In the genomic region with DNA sequence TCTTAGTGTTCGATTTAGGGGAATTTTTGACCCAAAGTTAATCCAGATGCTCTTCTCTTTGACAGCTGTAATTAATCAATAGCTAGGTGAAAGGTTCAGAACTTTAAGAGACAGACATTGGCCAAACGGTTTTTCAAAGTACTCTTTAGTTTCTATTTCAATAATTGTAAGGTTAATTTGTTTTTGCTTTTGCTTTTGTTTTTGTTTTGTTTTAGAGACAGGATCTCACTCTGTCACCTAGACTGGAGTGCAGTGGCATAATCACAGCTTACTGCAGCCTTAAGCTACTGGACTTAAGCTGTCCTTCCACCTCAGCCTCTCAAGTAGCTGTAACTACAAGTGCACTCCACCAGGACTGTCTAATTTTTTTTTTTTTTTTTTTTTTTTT, we compare ENCODE assay signal across 12 cellular contexts. TPM values are rescaled to one million over a fixed set of nuclear protein-coding genes. Genes with fewer than 3 reads are reported as not detected.
DNase-seq lines count a peak whose midpoint lies in the region; ATAC-seq and TF ChIP-seq lines count a peak whose summit lies in the region.
"Had no signal": no experiment of that assay in that cellular context is flagged by ENCODE, and none has a peak within 500 bp of the region (broad histone marks: within the 10 kb centered on the region; RNA-seq: fewer than 3 reads in every experiment).

No MANE protein-coding gene starts in this region.

- H3K9me3 ChIP-seq in MM.1S (replicated peaks; ENCODE audit: insufficient read depth, low read length) (no peaks in the 10 kb centered on the region), stomach (no peaks in the 10 kb centered on the region)
- H3K9me3 ChIP-seq: SJCRH30 had no signal

- ATAC-seq in GM18508 (IDR thresholded peaks at IDR 0.05; ENCODE audit: insufficient read depth, unreplicated experiment): peak; percentile 82
- ATAC-seq in GM19438 (IDR thresholded peaks at IDR 0.05; ENCODE audit: low read depth, unreplicated experiment): peak; percentile 95
- peak; percentile 76 for ATAC-seq in HG02884 (IDR thresholded peaks at IDR 0.05; ENCODE audit: unreplicated experiment)

- DNase-seq in MM.1S: peak; percentile 22
- no peak for DNase-seq in NCI-H1417 (lab: John Stamatoyannopoulos, UW)
- no peak for DNase-seq in GOT3 (lab: John Stamatoyannopoulos, UW)
- DNase-seq in stomach: no peak
- DNase-seq in NCI-H2171 treated with DMSO at 0.1 percent for 48 hours (lab: John Stamatoyannopoulos, UW): no peak
- DNase-seq: COR-L47; NCI-H2081 treated with DMSO at 0.1 percent for 48 hours; SJCRH30; stimulated activated CD4-positive, alpha-beta T cell treated with anti-CD3 and anti-CD28 coated beads, Interleukin-15, amount 100 ng/mL, for 24 hours had no signal

- TF ChIP-seq POLR2A in stomach (IDR thresholded peaks at IDR 0.05): no peak

- H3K4me3 ChIP-seq in MM.1S (ENCODE audit: low read length) (no peak overlapping the region), stomach (no peak overlapping the region)
- H3K4me3 ChIP-seq: SJCRH30 had no signal

- H3K9ac ChIP-seq in MM.1S (ENCODE audit: low read length): no peak overlapping the region

- H3K36me3 ChIP-seq in MM.1S (replicated peaks; ENCODE audit: insufficient read depth, low read length): no peaks in the 10 kb centered on the region
- no peaks in the 10 kb centered on the region for H3K36me3 ChIP-seq in stomach
- H3K36me3 ChIP-seq: SJCRH30 had no signal

- no peak for TF ChIP-seq CTCF in MM.1S (IDR thresholded peaks at IDR 0.05; ENCODE audit: low read length)
- TF ChIP-seq CTCF in stomach (IDR thresholded peaks at IDR 0.05): no peak

- H3K27me3 ChIP-seq in MM.1S (replicated peaks; ENCODE audit: insufficient read depth, low read length) (no peaks in the 10 kb centered on the region), stomach (no peaks in the 10 kb centered on the region)

- TF ChIP-seq EP300 in stomach (IDR thresholded peaks at IDR 0.05): no peak

- peak overlapping the region; percentile 57; the same call in 1 of the 2 replicates for H2AFZ ChIP-seq in MM.1S (ENCODE audit: low read length)

- WGBS in stomach, 5 donors: 10 to 26% (median 22%) methylated on average over 2 of the region's 2 CpGs

- H3K9me2 ChIP-seq in MM.1S (replicated peaks; ENCODE audit: insufficient read depth, low read length): no peaks in the 10 kb centered on the region

- H3K79me2 ChIP-seq in MM.1S (ENCODE audit: low read length): no peaks in the 10 kb centered on the region

- H3K4me1 ChIP-seq in MM.1S (ENCODE audit: low read length): peaks cover 8% of the 10 kb centered on the region
- peaks cover 0 to 5% (median 0%) of the 10 kb centered on the region in 4 donors for H3K4me1 ChIP-seq in stomach
- H3K4me1 ChIP-seq: SJCRH30 had no signal

- no peaks in the 10 kb centered on the region for H4K20me1 ChIP-seq in MM.1S (ENCODE audit: insufficient read depth, low read length)

- peak overlapping the region; percentile 26; the same call in 1 of the 2 replicates for H3K4me2 ChIP-seq in MM.1S (ENCODE audit: low read depth, low read length)

- intact Hi-C loops in stomach (cut with DNase I; ENCODE audit: low total_unique reads): no loop called here

- H3K27ac ChIP-seq in MM.1S (ENCODE audit: low read length) (no peak overlapping the region), stomach (no peak overlapping the region)
- H3K27ac ChIP-seq: SJCRH30 had no signal

- no peaks in the 10 kb centered on the region for H3F3A ChIP-seq in MM.1S (ENCODE audit: insufficient read depth, low read length)

RNA-seq across cellular contexts. Expression of a gene that starts 44.1 kb away (rescaled TPM):
- total RNA-seq in stomach: 10 to 100 TPM in 2 of 5 donors, 1 to 10 TPM in 2, under 1 TPM in 1; 0.58 to 16.7 (median 7.7) TPM
- 1 to 10 TPM; 1.2 to 1.4 (median 1.4) TPM for polyA plus RNA-seq in stomach
